In the genomic region with DNA sequence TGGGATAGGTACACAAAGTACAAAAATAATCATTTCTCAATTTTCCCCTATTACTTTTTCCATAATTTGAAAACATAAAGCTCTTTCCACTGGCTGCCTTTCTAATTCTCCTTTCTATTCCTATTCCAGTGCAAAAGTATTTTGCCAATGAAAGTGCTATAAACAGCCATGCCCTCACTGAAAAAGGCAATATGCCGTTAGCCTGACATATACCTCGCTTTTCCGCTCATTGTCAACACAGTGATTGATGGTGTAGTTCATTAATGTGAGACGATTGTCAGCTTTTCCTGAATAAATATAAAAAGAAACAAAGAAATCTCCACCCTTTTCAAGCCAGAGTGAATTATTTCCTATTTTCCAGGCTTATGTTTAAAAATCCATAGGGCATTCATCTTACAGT, we compare ENCODE assay signal across 19 cellular contexts.
"Had no signal": no experiment of that assay in that cellular context is flagged by ENCODE, and none has a peak within 500 bp of the region (broad histone marks: within the 10 kb centered on the region; RNA-seq: fewer than 3 reads in every experiment).

No MANE protein-coding gene starts in this region.

- H3K27ac ChIP-seq: left lung, parathyroid adenoma, upper lobe of left lung had no signal

- H3K4me3 ChIP-seq: left lung, mucosa of descending colon, skin epidermis, upper lobe of left lung had no signal

- FAIRE-seq: keratinocyte had no signal

- H3K27me3 ChIP-seq: upper lobe of left lung had no signal

- H3K36me3 ChIP-seq: left lung, upper lobe of left lung had no signal

- H3K9me3 ChIP-seq: left lung, mucosa of descending colon, upper lobe of left lung had no signal

- DNase-seq: activated CD4-positive, alpha-beta T cell treated with anti-CD3 and anti-CD28 coated beads for 4 hours; activated CD8-positive, alpha-beta T cell treated with anti-CD3 and anti-CD28 coated beads for 36 hours; activated gamma-delta T cell; activated T-cell treated with anti-CD3 and anti-CD28 coated beads, Interleukin-2, amount 50 U/mL, for 72 hours; amygdala; cerebellar nuclear complex; hippocampal formation; left lung; mucosa of descending colon; naive thymus-derived CD4-positive, alpha-beta T cell; stimulated activated CD4-positive, alpha-beta T cell treated with anti-CD3 and anti-CD28 coated beads, Interleukin-15, amount 100 ng/mL, for 24 hours; stimulated activated CD4-positive, alpha-beta T cell treated with anti-CD3 and anti-CD28 coated beads, Interleukin-4, amount 100 ng/mL, for 24 hours; stimulated activated naive CD4-positive, alpha-beta T cell treated with Interleukin-2 at 50 U/mL for 16 hours; upper lobe of left lung had no signal

- H3K4me1 ChIP-seq: parathyroid adenoma had no signal

- H3K79me2 ChIP-seq: parathyroid adenoma had no signal

- ATAC-seq: activated CD8-positive, alpha-beta T cell treated with anti-CD3 and anti-CD28 coated beads for 36 hours; activated naive CD4-positive, alpha-beta T cell treated with anti-CD3 and anti-CD28 coated beads, Interleukin-2, amount 50 U/mL, for 72 hours; activated T-cell treated with anti-CD3 and anti-CD28 coated beads, Interleukin-2, amount 50 U/mL, for 72 hours; left lung; WTC11 had no signal

- H2AFZ ChIP-seq: parathyroid adenoma had no signal

- H3K9ac ChIP-seq: parathyroid adenoma had no signal
